8 cellular contexts compared by ENCODE assay signal in the genomic region with DNA sequence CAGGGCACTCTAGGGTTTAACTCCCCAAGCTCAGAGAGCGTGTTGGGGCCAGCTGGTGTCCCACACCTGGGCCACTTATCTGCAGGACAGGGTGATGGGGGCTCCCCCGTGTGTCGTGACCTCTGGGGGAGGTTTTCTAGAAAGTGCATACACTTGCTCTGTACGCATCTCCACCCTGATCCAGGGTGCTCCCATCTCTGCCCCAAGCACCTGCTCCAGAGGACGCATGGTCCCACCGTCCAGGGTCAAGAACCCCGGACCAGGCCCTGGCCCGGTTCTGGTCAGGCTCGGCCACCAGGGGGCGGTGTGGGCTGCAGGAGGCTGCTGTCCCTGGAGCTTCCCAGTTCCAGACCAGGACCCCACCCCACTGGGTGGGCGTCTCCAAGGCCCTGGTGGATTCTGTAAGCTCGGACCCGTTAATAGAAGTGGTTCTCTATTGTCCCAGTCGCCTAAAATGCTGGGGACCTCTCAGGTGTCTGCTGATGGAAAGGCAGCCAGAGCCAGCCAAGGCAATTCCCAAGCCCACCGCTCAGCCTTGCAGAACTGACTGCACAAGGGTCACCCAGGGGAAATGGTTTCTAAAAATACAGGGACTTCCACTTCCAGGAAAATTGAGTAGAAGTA. TPM values are rescaled to one million over a fixed set of nuclear protein-coding genes. Genes with fewer than 3 reads are reported as not detected.
DNase-seq lines count a peak whose midpoint lies in the region; ATAC-seq and TF ChIP-seq lines count a peak whose summit lies in the region.

No MANE protein-coding gene starts in this region.

- H3K4me1 Mint-ChIP-seq in activated T-cell treated with anti-CD3 and anti-CD28 coated beads, Interleukin-2, amount 50 U/mL, for 24 hours (ENCODE audit: low read depth) = no peaks in the 10 kb centered on the region

- H3K4me3 Mint-ChIP-seq in activated T-cell treated with anti-CD3 and anti-CD28 coated beads, Interleukin-2, amount 50 U/mL, for 24 hours = no peak overlapping the region

- no peaks in the 10 kb centered on the region for H3K27me3 ChIP-seq in HL-60 (ENCODE audit: insufficient read depth, poor library complexity, severe bottlenecking)

- H3K36me3 Mint-ChIP-seq in activated T-cell treated with anti-CD3 and anti-CD28 coated beads, Interleukin-2, amount 50 U/mL, for 24 hours (ENCODE audit: low read depth) = no peaks in the 10 kb centered on the region

- intact Hi-C loops in sciatic nerve (cut with DNase I) = no loop called here

- H3K4me3 ChIP-seq in HL-60 (replicated peaks; ENCODE audit: insufficient read depth, low read length) = no peak overlapping the region

- peak; percentile 88 for ATAC-seq in sciatic nerve
- ATAC-seq in HG03159 (IDR thresholded peaks at IDR 0.05; ENCODE audit: unreplicated experiment) = no peak
- ATAC-seq in GM19452 (IDR thresholded peaks at IDR 0.05; ENCODE audit: unreplicated experiment) = no peak
- ATAC-seq in HG03095 (IDR thresholded peaks at IDR 0.05; ENCODE audit: unreplicated experiment) = no peak

- H3K27ac ChIP-seq in 22Rv1 = no peak overlapping the region
- no peak overlapping the region for H3K27ac ChIP-seq in HL-60 (replicated peaks)

- TF ChIP-seq CTCF in 22Rv1 (IDR thresholded peaks at IDR 0.05) (peak; percentile 94), HL-60 (IDR thresholded peaks at IDR 0.05; ENCODE audit: insufficient read depth, low read length) (peak; percentile 34)

- H3K27ac Mint-ChIP-seq in activated T-cell treated with anti-CD3 and anti-CD28 coated beads, Interleukin-2, amount 50 U/mL, for 24 hours = no peak overlapping the region

- DNase-seq in HL-60 (ENCODE audit: low read depth in 1 of 2, low spot score in 1 of 2) = peak in 1 of 2 experiments; percentile 28
- peak; percentile 66 for DNase-seq in activated T-cell treated with anti-CD3 and anti-CD28 coated beads, Interleukin-2, amount 50 U/mL, for 24 hours
- DNase-seq in germinal center (ENCODE audit: low spot score) = peak; percentile 30
- DNase-seq in sciatic nerve (ENCODE audit: low spot score) = peak; percentile 82

- peaks cover 43% of the 10 kb centered on the region for H3K27me3 Mint-ChIP-seq in activated T-cell treated with anti-CD3 and anti-CD28 coated beads, Interleukin-2, amount 50 U/mL, for 24 hours

- H3K9me3 Mint-ChIP-seq in activated T-cell treated with anti-CD3 and anti-CD28 coated beads, Interleukin-2, amount 50 U/mL, for 24 hours = no peaks in the 10 kb centered on the region

RNA-seq across cellular contexts. Expression of gene SEPTIN5, which starts 34.7 kb away (rescaled TPM):
- total RNA-seq in sciatic nerve = 22.5 TPM

RNA-seq across cellular contexts. Expression of gene GP1BB, which starts 43.8 kb away (rescaled TPM):
- 4.1 TPM for total RNA-seq in sciatic nerve
